In the genomic region with DNA sequence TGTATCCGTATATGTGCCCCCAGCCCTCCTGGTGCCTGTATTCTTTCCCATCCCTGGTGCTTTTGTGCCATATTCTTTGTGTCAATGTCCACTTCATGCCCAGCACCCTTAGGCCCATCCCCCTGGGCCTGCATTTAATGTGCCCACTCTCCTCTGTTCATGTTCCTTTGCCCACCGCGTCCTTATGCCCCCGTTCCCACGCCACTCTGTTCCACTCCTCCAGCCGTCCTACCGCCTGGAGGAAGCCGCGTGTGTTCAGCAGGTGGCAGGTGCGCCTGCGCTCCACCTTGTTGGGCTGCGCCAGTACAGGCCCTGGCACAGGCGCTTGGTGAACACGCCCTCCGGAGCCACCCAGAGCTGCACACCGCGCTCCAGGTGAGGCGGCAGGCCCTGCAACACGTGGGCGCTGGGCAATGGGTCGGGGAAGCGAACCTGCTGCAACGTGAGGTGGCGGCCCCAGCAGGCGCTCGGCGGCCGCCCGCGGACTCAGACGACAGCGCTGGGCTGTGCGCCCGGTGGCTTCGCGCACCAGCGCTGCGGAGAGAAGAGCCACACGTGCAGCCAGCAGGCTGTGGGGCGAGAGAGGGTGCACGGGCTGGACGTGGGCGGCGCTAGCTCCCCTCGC, we compare ENCODE assay signal across 16 cellular contexts. TPM values are rescaled to one million over a fixed set of nuclear protein-coding genes. Genes with fewer than 3 reads are reported as not detected.
DNase-seq lines count a peak whose midpoint lies in the region; ATAC-seq and TF ChIP-seq lines count a peak whose summit lies in the region.
"Had no signal": no experiment of that assay in that cellular context is flagged by ENCODE, and none has a peak within 500 bp of the region (broad histone marks: within the 10 kb centered on the region; RNA-seq: fewer than 3 reads in every experiment).

No MANE protein-coding gene starts in this region.

- no TSS peak for BruUV-seq in IMR-90 (replicated peaks; lab: Mats Ljungman, UMichigan)

- in situ Hi-C loops in IMR-90 (cut with MboI; ENCODE audit: low sequenced_read_pairs): loop anchor here (25.0 kb wide), 2 partner anchors 638 to 813 kb away; partner anchors contain the start of gene C20orf203

- H3K9ac ChIP-seq in IMR-90 (ENCODE audit: low read depth, low read length): no peak overlapping the region
- no peak overlapping the region for H3K9ac ChIP-seq in iPS-15b (ENCODE audit: low read depth, low read length)

- H3K27ac ChIP-seq in IMR-90 (ENCODE audit: insufficient read depth, low read length): no peak overlapping the region
- H3K27ac ChIP-seq: adrenal gland, coronary artery, uterus had no signal

- no peaks in the 10 kb centered on the region for H3K9me3 ChIP-seq in IMR-90 (ENCODE audit: control insufficient read depth, insufficient read depth, low read length)
- H3K9me3 ChIP-seq in iPS-15b (ENCODE audit: control insufficient read depth, insufficient read depth, low read length): no peaks in the 10 kb centered on the region
- H3K9me3 ChIP-seq: adrenal gland, uterus had no signal

- CTCF ChIA-PET in IMR-90 (lab: Yijun Ruan, JAX) (no interaction called here), GM10248 (lab: Yijun Ruan, JAX) (interaction anchor here (0.9 to 8.3 kb wide), 11 partner anchors 13 to 242 kb away, joined by 3 to 200 read pairs (median 34); partner anchors contain the start of genes PDRG1 and XKR7)

- no peaks in the 10 kb centered on the region for H3K79me1 ChIP-seq in IMR-90 (ENCODE audit: low read depth in 1 of 2, low read length in 2 of 2)

- H3K4me2 ChIP-seq in IMR-90 (ENCODE audit: low read depth, low read length): no peak overlapping the region

- H3K27me3 ChIP-seq in IMR-90 (ENCODE audit: control insufficient read depth, insufficient read depth, low read length) (peaks cover 60% of the 10 kb centered on the region), iPS-15b (ENCODE audit: control insufficient read depth, insufficient read depth, low read length) (peaks cover 45% of the 10 kb centered on the region)
- H3K27me3 ChIP-seq: adrenal gland, uterus had no signal

- no peak overlapping the region for H2AK5ac ChIP-seq in IMR-90 (ENCODE audit: low read depth, low read length)

- H4K5ac ChIP-seq in IMR-90 (ENCODE audit: low read depth, low read length): no peak overlapping the region

- no peak overlapping the region for H3K56ac ChIP-seq in IMR-90 (ENCODE audit: extremely low read depth, insufficient read depth, low read length)

- H2AFZ ChIP-seq in IMR-90 (replicated peaks; ENCODE audit: low read length, poor library complexity): no peak overlapping the region

- intact Hi-C loops in IMR-90 (cut with micrococcal nuclease) (no loop called here), sciatic nerve (cut with DNase I) (no loop called here)

- no peak overlapping the region for H4K91ac ChIP-seq in IMR-90 (ENCODE audit: insufficient read depth, low read depth, low read length)

- dilution Hi-C loops in IMR-90 (cut with HindIII; ENCODE audit: low sequenced_read_pairs, unreplicated experiment): no loop called here

- 17% methylated on average over 22 of the region's 45 CpGs; no CpG with 5 or more reads in 1 of the 2 experiments for WGBS in IMR-90 (ENCODE audit: extremely low coverage in 2 of 2, insufficient read length in 1 of 2), 2 experiments

- no peak overlapping the region for H2BK5ac ChIP-seq in IMR-90 (ENCODE audit: low read depth, low read length, poor library complexity, severe bottlenecking)

- H3K4me3 ChIP-seq in IMR-90 (ENCODE audit: insufficient read depth, low read depth, low read length): no peak overlapping the region
- H3K4me3 ChIP-seq in iPS-15b (ENCODE audit: low read depth, low read length): peak overlapping the region; percentile 22
- H3K4me3 ChIP-seq: adrenal gland, coronary artery, uterus had no signal

- peak; percentile 85 for DNase-seq in COR-L47 (lab: John Stamatoyannopoulos, UW)
- no peak for DNase-seq in IMR-90
- DNase-seq in NCI-H69 (lab: John Stamatoyannopoulos, UW): peak; percentile 96
- DNase-seq in sciatic nerve (ENCODE audit: low spot score): no peak
- no peak for DNase-seq in GM10248 (ENCODE audit: extremely low spot score)
- DNase-seq in A172 (ENCODE audit: low spot score): no peak
- DNase-seq: activated CD4-positive, alpha-beta T cell treated with anti-CD3 and anti-CD28 coated beads for 36 hours; activated T-cell treated with anti-CD3 and anti-CD28 coated beads, Interleukin-2, amount 50 U/mL, for 1 hour; adrenal gland; KBM-7; NCI-H2227 treated with DMSO at 0.1 percent for 48 hours; stimulated activated CD4-positive, alpha-beta T cell treated with anti-CD3 and anti-CD28 coated beads, Interleukin-2, amount 100 ng/mL, for 48 hours; uterus had no signal

- no peak overlapping the region for H2BK20ac ChIP-seq in IMR-90 (ENCODE audit: low read depth, low read length)

- POLR2A ChIA-PET in IMR-90 (lab: Charles Lee; ENCODE audit: unreplicated experiment) (no interaction called here), GM10248 (lab: Yijun Ruan, JAX) (no interaction called here)

- H2BK120ac ChIP-seq in IMR-90 (ENCODE audit: low read depth, low read length): no peak overlapping the region

- H3K4me1 ChIP-seq in IMR-90 (ENCODE audit: control insufficient read depth, insufficient read depth, low read length): no peaks in the 10 kb centered on the region
- no peaks in the 10 kb centered on the region for H3K4me1 ChIP-seq in iPS-15b (ENCODE audit: control insufficient read depth, insufficient read depth, low read length)
- H3K4me1 ChIP-seq: adrenal gland, uterus had no signal

- peaks cover 4% of the 10 kb centered on the region; the same call in 1 of the 2 replicates for H4K20me1 ChIP-seq in IMR-90 (ENCODE audit: insufficient read depth, low read length)

- H2BK15ac ChIP-seq in IMR-90 (ENCODE audit: low read depth, low read length): no peak overlapping the region

- H3K36me3 ChIP-seq in IMR-90 (ENCODE audit: control insufficient read depth, insufficient read depth, low read length): no peaks in the 10 kb centered on the region
- no peaks in the 10 kb centered on the region for H3K36me3 ChIP-seq in iPS-15b (ENCODE audit: control insufficient read depth, insufficient read depth, low read length)
- H3K36me3 ChIP-seq: adrenal gland, uterus had no signal

- H3K14ac ChIP-seq in IMR-90 (replicated peaks; ENCODE audit: low read depth, low read length): no peak overlapping the region

- H3K4ac ChIP-seq in IMR-90 (ENCODE audit: low read depth, low read length): no peak overlapping the region

- ATAC-seq in IMR-90 (ENCODE audit: low read depth) (no peak), sciatic nerve (no peak), HG02759 (IDR thresholded peaks at IDR 0.05; ENCODE audit: unreplicated experiment) (no peak)
- ATAC-seq: activated CD4-positive, alpha-beta T cell treated with anti-CD3 and anti-CD28 coated beads for 36 hours had no signal

- no peak overlapping the region for H3K18ac ChIP-seq in IMR-90 (ENCODE audit: low read depth, low read length)

- no peaks in the 10 kb centered on the region for H3K9me1 ChIP-seq in IMR-90 (ENCODE audit: insufficient read depth, low read length)

- TF ChIP-seq RAD21 in IMR-90 (IDR thresholded peaks at IDR 0.05; ENCODE audit: low read length): no peak

- no peak for TF ChIP-seq POLR2A in IMR-90 (IDR thresholded peaks at IDR 0.05; ENCODE audit: low read depth, low read length)

- no peak overlapping the region for H4K8ac ChIP-seq in IMR-90 (ENCODE audit: low read depth in 2 of 2, low read length in 2 of 2)

- no peak overlapping the region for H2AK9ac ChIP-seq in IMR-90 (replicated peaks; ENCODE audit: low read depth, low read length, poor library complexity)

- no peak for TF ChIP-seq CTCF in IMR-90 (conservative IDR thresholded peaks at IDR 0.05; ENCODE audit: low read depth, low read length)
- no peak for TF ChIP-seq CTCF in GM10248 (IDR thresholded peaks at IDR 0.05; ENCODE audit: control extremely low read depth, extremely low read depth, low read depth, missing control alignments)

- H3K23ac ChIP-seq in IMR-90 (ENCODE audit: low read depth, low read length): no peak overlapping the region

TF ChIP-seq in IMR-90, 13 proteins besides CTCF, POLR2A, EP300 and RAD21:
- TF ChIP-seq CHD1 (IDR thresholded peaks at IDR 0.05; ENCODE audit: low read depth, low read length) (no peak), BHLHE40 (IDR thresholded peaks at IDR 0.05; ENCODE audit: low read depth, low read length) (peak; percentile 33; the same call in 1 of the 2 replicates)

RNA-seq across cellular contexts. Expression of gene FOXS1, which starts 4.0 kb away (rescaled TPM):
- total RNA-seq in IMR-90 (2012; rRNA removed) (not detected in 2 replicates), sciatic nerve (25.0 TPM)
- polyA plus RNA-seq in IMR-90 (2012; rRNA removed): not detected in 2 replicates
- 0.02 TPM in 1 of 2 replicates, not detected in the other for polyA plus RNA-seq in IMR-90 (2012; cell fraction: cytosol; rRNA removed)
- polyA plus RNA-seq in IMR-90 (2012; cell fraction: nucleus; rRNA removed; ENCODE audit: low replicate concordance): not detected in 2 replicates
- total RNA-seq in A172 (2014; rRNA removed; shearing (Covaris generic)): 2.4 TPM in 1 of 2 replicates, not detected in the other
- total RNA-seq: activated CD4-positive, alpha-beta T cell treated with anti-CD3 and anti-CD28 coated beads for 36 hours had no signal

RNA-seq across cellular contexts. Expression of gene DUSP15, which starts 20.9 kb away (rescaled TPM):
- total RNA-seq in IMR-90 (2012; rRNA removed) (not detected in 2 replicates), sciatic nerve (49.5 TPM)
- polyA plus RNA-seq in IMR-90 (2012; rRNA removed): not detected in 2 replicates
- not detected in 2 replicates for polyA plus RNA-seq in IMR-90 (2012; cell fraction: cytosol; rRNA removed)
- not detected in 2 replicates for polyA plus RNA-seq in IMR-90 (2012; cell fraction: nucleus; rRNA removed; ENCODE audit: low replicate concordance)
- total RNA-seq in A172 (2014; rRNA removed; shearing (Covaris generic)): 2.4 and 2.5 TPM in 2 replicates
- total RNA-seq: activated CD4-positive, alpha-beta T cell treated with anti-CD3 and anti-CD28 coated beads for 36 hours had no signal

RNA-seq across cellular contexts. Expression of gene TTLL9, which starts 21.0 kb away (rescaled TPM):
- total RNA-seq in IMR-90 (2012; rRNA removed) (not detected in 2 replicates), sciatic nerve (7.1 TPM)
- not detected in 2 replicates for polyA plus RNA-seq in IMR-90 (2012; rRNA removed)
- polyA plus RNA-seq in IMR-90 (2012; cell fraction: cytosol; rRNA removed): not detected in 2 replicates
- polyA plus RNA-seq in IMR-90 (2012; cell fraction: nucleus; rRNA removed; ENCODE audit: low replicate concordance): 0.05 TPM in 1 of 2 replicates, not detected in the other
- total RNA-seq in A172 (2014; rRNA removed; shearing (Covaris generic)): 0.12 and 0.24 TPM in 2 replicates
- total RNA-seq: activated CD4-positive, alpha-beta T cell treated with anti-CD3 and anti-CD28 coated beads for 36 hours had no signal

RNA-seq across cellular contexts. Expression of gene MYLK2, which starts 30.3 kb away (rescaled TPM):
- total RNA-seq in IMR-90 (2012; rRNA removed) (0.18 and 0.28 TPM in 2 replicates), sciatic nerve (0.27 TPM)
- 0.19 and 0.27 TPM in 2 replicates for polyA plus RNA-seq in IMR-90 (2012; rRNA removed)
- polyA plus RNA-seq in IMR-90 (2012; cell fraction: cytosol; rRNA removed): 0.05 and 0.06 TPM in 2 replicates
- polyA plus RNA-seq in IMR-90 (2012; cell fraction: nucleus; rRNA removed; ENCODE audit: low replicate concordance): 0.58 and 1.3 TPM in 2 replicates
- total RNA-seq in A172 (2014; rRNA removed; shearing (Covaris generic)): 0.55 and 0.91 TPM in 2 replicates

Comparison
In these comparisons a context has a peak if more than half of its experiments do, and no peak if none do; other contexts are left out.
1. DNase-seq: peak in COR-L47 (single experiment) and NCI-H69 (single experiment); none in IMR-90 (single experiment), sciatic nerve (single experiment), GM10248 (single experiment) and A172 (single experiment).
2. RNA of gene DUSP15, which starts 20.9 kb away (total RNA-seq): 49.5 TPM in sciatic nerve (single experiment); 2.4 to 2.5 TPM in A172 and not detected in IMR-90; every median in the first group is over 10 times any median in the second.